In genomic region chr5:139410886-139411835, GRCh38 we compare ENCODE assay signal across 16 cellular contexts. TPM values are rescaled to one million over a fixed set of nuclear protein-coding genes. Genes with fewer than 3 reads are reported as not detected.
DNase-seq lines count a peak whose midpoint lies in the region; ATAC-seq and TF ChIP-seq lines count a peak whose summit lies in the region.
"Had no signal": no experiment of that assay in that cellular context is flagged by ENCODE, and none has a peak within 500 bp of the region (broad histone marks: within the 10 kb centered on the region; RNA-seq: fewer than 3 reads in every experiment).

No MANE protein-coding gene starts in this region.

- no peaks in the 10 kb centered on the region for H3K27me3 ChIP-seq in heart right ventricle
- H3K27me3 ChIP-seq in layer of hippocampus (ENCODE audit: control insufficient read depth, insufficient read depth, low read length): no peaks in the 10 kb centered on the region
- no peaks in the 10 kb centered on the region for H3K27me3 ChIP-seq in uterus
- H3K27me3 ChIP-seq: upper lobe of right lung had no signal

- H3K4me3 ChIP-seq in heart right ventricle (no peak overlapping the region), uterus (no peak overlapping the region)
- H3K4me3 ChIP-seq: HAP-1, upper lobe of right lung had no signal

- H3K4me1 ChIP-seq in heart right ventricle: peaks cover 16 to 48% (median 37%) of the 10 kb centered on the region in 9 donors
- H3K4me1 ChIP-seq in uterus: peaks cover 0 to 8% of the 10 kb centered on the region in 2 donors
- H3K4me1 ChIP-seq: upper lobe of right lung had no signal

- peak overlapping the region in 7 of 10 donors; percentile 1 to 36 (median 8) for H3K27ac ChIP-seq in heart right ventricle
- peak overlapping the region; percentile 50 for H3K27ac ChIP-seq in layer of hippocampus (ENCODE audit: low read depth, low read length)
- peak overlapping the region; percentile 64 to 73 for H3K27ac ChIP-seq in uterus
- H3K27ac ChIP-seq: upper lobe of right lung had no signal

- DNase-seq in heart right ventricle (no peak), Right ventricle myocardium superior (no peak), uterus (peak; percentile 41 to 73), iPS-NIHi7 (ENCODE audit: extremely low spot score) (no peak), NCI-H1930 (lab: John Stamatoyannopoulos, UW) (no peak)
- DNase-seq: activated CD4-positive, alpha-beta T cell treated with anti-CD3 and anti-CD28 coated beads, Interleukin-2, amount 10 ng/mL, durations not matched to agents 7 days and 5 days; activated T-cell treated with anti-CD3 and anti-CD28 coated beads, Interleukin-2, amount 50 U/mL, for 72 hours; effector CD4-positive, alpha-beta T cell; NCI-H2029; NCI-H748 treated with DMSO at 0.1 percent for 48 hours; RPMI8226; upper lobe of right lung had no signal

- TF ChIP-seq POLR2A in uterus (IDR thresholded peaks at IDR 0.05): no peak

- H3K9me3 ChIP-seq in heart right ventricle (no peaks in the 10 kb centered on the region), uterus (no peaks in the 10 kb centered on the region)
- H3K9me3 ChIP-seq: HAP-1, upper lobe of right lung had no signal

- no peak for TF ChIP-seq CTCF in heart right ventricle (IDR thresholded peaks at IDR 0.05)
- no peak for TF ChIP-seq CTCF in uterus (IDR thresholded peaks at IDR 0.05)

- intact Hi-C loops in heart right ventricle (cut with DNase I) (no loop called here), Right ventricle myocardium superior (cut with DNase I) (loop anchor here (10.0 kb wide), 1 partner anchor 116 kb away; the partner anchor contains the start of gene MATR3), uterus (cut with DNase I; ENCODE audit: low total_unique reads) (no loop called here)

- H3K36me3 ChIP-seq in heart right ventricle (peaks cover 0 to 37% (median 0%) of the 10 kb centered on the region in 9 donors), uterus (no peaks in the 10 kb centered on the region)
- H3K36me3 ChIP-seq: HAP-1, upper lobe of right lung had no signal

- WGBS in heart right ventricle, 2 donors: 62 to 68% methylated on average over 19 of the region's 19 CpGs

- ATAC-seq in heart right ventricle (no peak), Right ventricle myocardium superior (ENCODE audit: poor library complexity) (no peak)
- ATAC-seq: activated T-cell treated with anti-CD3 and anti-CD28 coated beads, Interleukin-2, amount 50 U/mL, for 72 hours; upper lobe of right lung had no signal

RNA-seq across cellular contexts. Expression of gene SPATA24, which starts 7.3 kb away (rescaled TPM):
- total RNA-seq in heart right ventricle: 10 to 100 TPM; 11.8 to 24.8 (median 16.5) TPM
- polyA plus RNA-seq in heart right ventricle: 10 to 100 TPM; 14.8 to 37.5 TPM
- total RNA-seq in Right ventricle myocardium superior: 17.1 TPM
- 1 to 10 TPM in 2 of 4 donors, not detected in 2; 2.4 to 3.4 TPM for total RNA-seq in uterus

RNA-seq across cellular contexts. Expression of gene PROB1, which starts 16.3 kb away (rescaled TPM):
- total RNA-seq in heart right ventricle (10 to 100 TPM; 26.3 to 64.8 (median 37.3) TPM), Right ventricle myocardium superior (50.3 TPM), uterus (1 to 10 TPM in 3 of 4 donors, not detected in 1; 1.5 to 8.3 (median 1.7) TPM)
- 10 to 100 TPM; 12.2 to 28.5 TPM for polyA plus RNA-seq in heart right ventricle

RNA-seq across cellular contexts. Expression of gene MZB1, which starts 21.4 kb away (rescaled TPM):
- total RNA-seq in heart right ventricle: 1 to 10 TPM in 3 of 10 donors, under 1 TPM in 7; 0.28 to 6.6 (median 0.65) TPM
- polyA plus RNA-seq in heart right ventricle: 1 to 10 TPM in 1 of 2 donors, under 1 TPM in 1; 0.67 to 1.5 TPM
- 0.70 TPM for total RNA-seq in Right ventricle myocardium superior
- 1 to 10 TPM in 2 of 4 donors, not detected in 2; 1.3 to 5.6 TPM for total RNA-seq in uterus
- total RNA-seq: kidney epithelial cell had no signal

RNA-seq across cellular contexts. Expression of gene SLC23A1, which starts 28.1 kb away (rescaled TPM):
- total RNA-seq in heart right ventricle: under 1 TPM in 1 of 10 donors, not detected in 9; 0.19 TPM
- not detected for polyA plus RNA-seq in heart right ventricle
- not detected for total RNA-seq in Right ventricle myocardium superior
- 1 to 10 TPM in 2 of 4 donors, under 1 TPM in 1, not detected in 1; 0.30 to 5.5 (median 1.0) TPM for total RNA-seq in uterus
- total RNA-seq: kidney epithelial cell, posterior vena cava, upper lobe of right lung had no signal

RNA-seq across cellular contexts. Expression of gene DNAJC18, which starts 28.2 kb away (rescaled TPM):
- total RNA-seq in heart right ventricle: 10 to 100 TPM in 9 of 10 donors, 1 to 10 TPM in 1; 9.5 to 21.1 (median 14.1) TPM
- 10 to 100 TPM in 1 of 2 donors, 1 to 10 TPM in 1; 3.4 to 12.7 TPM for polyA plus RNA-seq in heart right ventricle
- total RNA-seq in Right ventricle myocardium superior: 11.5 TPM
- 10 to 100 TPM in 2 of 4 donors, 1 to 10 TPM in 2; 3.1 to 21.6 (median 12.6) TPM for total RNA-seq in uterus

Comparison
In these comparisons a context has a peak if more than half of its experiments do, and no peak if none do; other contexts are left out.
1. DNase-seq: peak in uterus (2 of 2); none in heart right ventricle (0 of 2), Right ventricle myocardium superior (single experiment), iPS-NIHi7 (single experiment) and NCI-H1930 (0 of 2).
2. H3K27ac ChIP-seq: peak in every context shown above with its lines; median percentile 68 in uterus; 50 in layer of hippocampus; 8 in heart right ventricle.